20 cellular contexts compared by ENCODE assay signal in genomic region chr11:106989056-106989455, GRCh38. TPM values are rescaled to one million over a fixed set of nuclear protein-coding genes. Genes with fewer than 3 reads are reported as not detected.
DNase-seq lines count a peak whose midpoint lies in the region; ATAC-seq and TF ChIP-seq lines count a peak whose summit lies in the region.
"Had no signal": no experiment of that assay in that cellular context is flagged by ENCODE, and none has a peak within 500 bp of the region (broad histone marks: within the 10 kb centered on the region; RNA-seq: fewer than 3 reads in every experiment).

No MANE protein-coding gene starts in this region.

- peaks cover 26% of the 10 kb centered on the region for H3F3A ChIP-seq in SK-N-SH (replicated peaks; ENCODE audit: insufficient read depth)

- TF ChIP-seq RAD21 in SK-N-SH (IDR thresholded peaks at IDR 0.05; ENCODE audit: low read length) = no peak

- H3K9ac ChIP-seq in SK-N-SH (peak overlapping the region; percentile 51), skeletal muscle tissue (ENCODE audit: low read depth in 1 of 3, low read length in 3 of 3) (no peak overlapping the region)
- H3K9ac ChIP-seq: KMS-11 had no signal

- DNase-seq in ELR (ENCODE audit: low read depth) = peak; percentile 34
- DNase-seq in SK-N-SH = no peak
- DNase-seq in fibroblast of mammary gland (ENCODE audit: low read depth) = peak; percentile 60
- no peak for DNase-seq in activated CD8-positive, alpha-beta memory T cell treated with anti-CD3 and anti-CD28 coated beads for 24 hours
- no peak for DNase-seq in NCI-H1092 (lab: John Stamatoyannopoulos, UW)
- DNase-seq: activated CD4-positive, alpha-beta T cell treated with anti-CD3 and anti-CD28 coated beads, Interleukin-2, amount 50 U/mL, for 1 hour; activated effector memory CD4-positive, alpha-beta T cell treated with anti-CD3 and anti-CD28 coated beads, Interleukin-2, amount 50 U/mL, for 16 hours; AML-193; amniotic stem cell; cerebellar nuclear complex; effector memory CD4-positive, alpha-beta T cell; NCI-H2081; NCI-H524; nephron progenitor cell; SIG-M5; small intestine; stimulated activated CD8-positive, alpha-beta memory T cell treated with anti-CD3 and anti-CD28 coated beads, Interleukin-4, amount 100 ng/mL, for 48 hours had no signal

- H3K36me3 ChIP-seq in SK-N-SH (replicated peaks in 1 of 2; ENCODE audit: control insufficient read depth in 1 of 2, insufficient read depth in 2 of 2, low read length in 1 of 2) (no peaks in the 10 kb centered on the region), skeletal muscle tissue (ENCODE audit: control insufficient read depth in 3 of 3, insufficient read depth in 3 of 3, low read length in 3 of 3) (no peaks in the 10 kb centered on the region)

- CTCF ChIA-PET in SK-N-SH (lab: Yijun Ruan, JAX) = no interaction called here

- no peaks in the 10 kb centered on the region for H3K27me3 ChIP-seq in SK-N-SH (ENCODE audit: insufficient read depth)
- H3K27me3 ChIP-seq in skeletal muscle tissue (ENCODE audit: control insufficient read depth in 3 of 3, insufficient read depth in 3 of 3, low read length in 3 of 3) = no peaks in the 10 kb centered on the region

- no peaks in the 10 kb centered on the region for H3K9me3 ChIP-seq in SK-N-SH
- H3K9me3 ChIP-seq in skeletal muscle tissue (ENCODE audit: control insufficient read depth in 3 of 3, low read length in 3 of 3) = no peaks in the 10 kb centered on the region

- H3K9me2 ChIP-seq in SK-N-SH = no peaks in the 10 kb centered on the region

- TF ChIP-seq EP300 in SK-N-SH (IDR thresholded peaks at IDR 0.05; ENCODE audit: borderline replicate concordance in 1 of 2, low read depth in 1 of 2, low read length in 1 of 2) = no peak

- H3K27ac ChIP-seq in SK-N-SH (ENCODE audit: low read depth in 2 of 2, low read length in 1 of 2) = peak overlapping the region; percentile 34 to 85; a peak in 3 of 4 replicates
- peak overlapping the region; percentile 60 for H3K27ac ChIP-seq in skeletal muscle tissue (ENCODE audit: low read depth, low read length)
- H3K27ac ChIP-seq: KMS-11 had no signal

- ATAC-seq in GM19467 (IDR thresholded peaks at IDR 0.05; ENCODE audit: unreplicated experiment) = no peak

- POLR2A ChIA-PET in SK-N-SH (lab: Yijun Ruan, JAX) = no interaction called here

- H3K4me2 ChIP-seq in SK-N-SH = peak overlapping the region; percentile 52; the same call in 1 of the 2 replicates
- H3K4me2 ChIP-seq: KMS-11 had no signal

- H3K79me2 ChIP-seq in SK-N-SH (ENCODE audit: insufficient read depth) = no peaks in the 10 kb centered on the region

- H3K4me3 ChIP-seq in SK-N-SH (ENCODE audit: low read depth in 2 of 2, low read length in 1 of 2) (no peak overlapping the region), fibroblast of mammary gland (ENCODE audit: control insufficient read depth, low read depth, low read length) (no peak overlapping the region), skeletal muscle tissue (ENCODE audit: low read length in 3 of 3) (no peak overlapping the region)

- H2AFZ ChIP-seq in SK-N-SH (ENCODE audit: low read depth) = peak overlapping the region; percentile 64; the same call in 1 of the 2 replicates

- 80% methylated on average over 1 of the region's 1 CpG for WGBS in SK-N-SH (ENCODE audit: low lambda C conversion rate)

- no peaks in the 10 kb centered on the region for H4K20me1 ChIP-seq in SK-N-SH (ENCODE audit: insufficient read depth)

- H3K4me1 ChIP-seq in SK-N-SH (ENCODE audit: control insufficient read depth in 1 of 2, insufficient read depth in 2 of 2, low read depth in 1 of 2, low read length in 1 of 2) (peaks cover 0 to 52% of the 10 kb centered on the region in 2 experiments; a peak in 2 of 4 replicates), skeletal muscle tissue (ENCODE audit: control insufficient read depth in 3 of 3, insufficient read depth in 3 of 3, low read length in 3 of 3) (peaks cover 0 to 16% (median 4%) of the 10 kb centered on the region in 3 donors)

- TF ChIP-seq CTCF in SK-N-SH (IDR thresholded peaks at IDR 0.05) = no peak
- no peak for TF ChIP-seq CTCF in fibroblast of mammary gland (conservative IDR thresholded peaks at IDR 0.05; ENCODE audit: control insufficient read depth, insufficient read depth, low read depth, low read length)

TF ChIP-seq in SK-N-SH, 30 proteins besides CTCF, POLR2A, EP300 and RAD21:
- no peak for TF ChIP-seq FOSL2 (IDR thresholded peaks at IDR 0.05; ENCODE audit: borderline replicate concordance, low read depth)
- TF ChIP-seq FOXM1 (IDR thresholded peaks at IDR 0.05; ENCODE audit: low read depth) = no peak
- TF ChIP-seq YY1 (IDR thresholded peaks at IDR 0.05; ENCODE audit: low read depth) = no peak
- TF ChIP-seq ELF1 (IDR thresholded peaks at IDR 0.05) = no peak
- no peak for TF ChIP-seq RCOR1 (IDR thresholded peaks at IDR 0.05; ENCODE audit: low read length)
- TF ChIP-seq CHD2 (IDR thresholded peaks at IDR 0.05; ENCODE audit: low read length, partially characterized antibody) = no peak
- TF ChIP-seq JUND (IDR thresholded peaks at IDR 0.05) = no peak
- TF ChIP-seq GATA2 (CRISPR knock-in tag; IDR thresholded peaks at IDR 0.05) = no peak
- TF ChIP-seq REST (IDR thresholded peaks at IDR 0.05; ENCODE audit: low read depth, low read length) = no peak
- TF ChIP-seq TCF12 (IDR thresholded peaks at IDR 0.05) = no peak
- no peak for TF ChIP-seq NRF1 (IDR thresholded peaks at IDR 0.05; ENCODE audit: low read depth, low read length)
- no peak for TF ChIP-seq SIN3A (IDR thresholded peaks at IDR 0.05; ENCODE audit: borderline replicate concordance, low read depth, low read length)
- TF ChIP-seq, protein P1, sequence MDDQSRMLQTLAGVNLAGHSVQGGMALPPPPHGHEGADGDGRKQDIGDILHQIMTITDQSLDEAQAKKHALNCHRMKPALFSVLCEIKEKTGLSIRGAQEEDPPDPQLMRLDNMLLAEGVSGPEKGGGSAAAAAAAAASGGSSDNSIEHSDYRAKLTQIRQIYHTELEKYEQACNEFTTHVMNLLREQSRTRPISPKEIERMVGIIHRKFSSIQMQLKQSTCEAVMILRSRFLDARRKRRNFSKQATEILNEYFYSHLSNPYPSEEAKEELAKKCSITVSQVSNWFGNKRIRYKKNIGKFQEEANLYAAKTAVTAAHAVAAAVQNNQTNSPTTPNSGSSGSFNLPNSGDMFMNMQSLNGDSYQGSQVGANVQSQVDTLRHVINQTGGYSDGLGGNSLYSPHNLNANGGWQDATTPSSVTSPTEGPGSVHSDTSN (IDR thresholded peaks at IDR 0.05) = no peak
- TF ChIP-seq POLR2AphosphoS5 (IDR thresholded peaks at IDR 0.05; ENCODE audit: low read depth, low read length) = no peak
- TF ChIP-seq TAF1 (IDR thresholded peaks at IDR 0.05; ENCODE audit: borderline replicate concordance, low read depth, low read length) = no peak

RNA-seq across cellular contexts. Expression of gene GUCY1A2, which starts 29.2 kb away (rescaled TPM):
- 0.26 and 0.44 TPM in 2 replicates for polyA plus RNA-seq in SK-N-SH (2012; rRNA removed)
- 0.58 and 0.71 TPM in 2 replicates for polyA plus RNA-seq in SK-N-SH (2012; cell fraction: cytosol; rRNA removed)
- polyA plus RNA-seq in SK-N-SH (2012; cell fraction: nucleus; rRNA removed) = 0.32 and 0.95 TPM in 2 replicates
- total RNA-seq in skeletal muscle tissue = 15.7 TPM

Comparison
In these comparisons a context has a peak if more than half of its experiments do, and no peak if none do; other contexts are left out.
1. DNase-seq: peak in ELR (single experiment) and fibroblast of mammary gland (single experiment); none in SK-N-SH (single experiment), activated CD8-positive, alpha-beta memory T cell treated with anti-CD3 and anti-CD28 coated beads for 24 hours (single experiment) and NCI-H1092 (single experiment).